In genomic region chr19:15640904-15641597, GRCh38 we compare ENCODE assay signal across 2 cellular contexts.
TF ChIP-seq lines count a peak whose summit lies in the region.

No MANE protein-coding gene starts in this region.

TF ChIP-seq in K562, 482 proteins besides CTCF, POLR2A, EP300 and RAD21 (continued from another document):
- TF ChIP-seq HINFP (tag; conservative IDR thresholded peaks at IDR 0.05; ENCODE audit: low read depth) = no peak
- TF ChIP-seq SMARCA4 (IDR thresholded peaks at IDR 0.05) = no peak
- no peak for TF ChIP-seq STAT5B (CRISPR knock-in tag; IDR thresholded peaks at IDR 0.05)
- TF ChIP-seq, protein P1, sequence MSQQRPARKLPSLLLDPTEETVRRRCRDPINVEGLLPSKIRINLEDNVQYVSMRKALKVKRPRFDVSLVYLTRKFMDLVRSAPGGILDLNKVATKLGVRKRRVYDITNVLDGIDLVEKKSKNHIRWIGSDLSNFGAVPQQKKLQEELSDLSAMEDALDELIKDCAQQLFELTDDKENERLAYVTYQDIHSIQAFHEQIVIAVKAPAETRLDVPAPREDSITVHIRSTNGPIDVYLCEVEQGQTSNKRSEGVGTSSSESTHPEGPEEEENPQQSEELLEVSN (IDR thresholded peaks at IDR 0.05; ENCODE audit: borderline replicate concordance in 1 of 2, extremely low read depth in 1 of 2, insufficient read depth in 1 of 2, insufficient read length in 1 of 2, low read depth in 1 of 2, low read length in 1 of 2, poor library complexity in 1 of 2, severe bottlenecking in 1 of 2) = no peak
- TF ChIP-seq TRIM24 (IDR thresholded peaks at IDR 0.05) = no peak
- no peak for TF ChIP-seq NR3C1 (CRISPR knock-in tag; IDR thresholded peaks at IDR 0.05)

TF ChIP-seq in HepG2, 621 proteins besides CTCF, POLR2A, EP300 and RAD21 (continued from another document and continues in another):
- TF ChIP-seq, protein P2, sequence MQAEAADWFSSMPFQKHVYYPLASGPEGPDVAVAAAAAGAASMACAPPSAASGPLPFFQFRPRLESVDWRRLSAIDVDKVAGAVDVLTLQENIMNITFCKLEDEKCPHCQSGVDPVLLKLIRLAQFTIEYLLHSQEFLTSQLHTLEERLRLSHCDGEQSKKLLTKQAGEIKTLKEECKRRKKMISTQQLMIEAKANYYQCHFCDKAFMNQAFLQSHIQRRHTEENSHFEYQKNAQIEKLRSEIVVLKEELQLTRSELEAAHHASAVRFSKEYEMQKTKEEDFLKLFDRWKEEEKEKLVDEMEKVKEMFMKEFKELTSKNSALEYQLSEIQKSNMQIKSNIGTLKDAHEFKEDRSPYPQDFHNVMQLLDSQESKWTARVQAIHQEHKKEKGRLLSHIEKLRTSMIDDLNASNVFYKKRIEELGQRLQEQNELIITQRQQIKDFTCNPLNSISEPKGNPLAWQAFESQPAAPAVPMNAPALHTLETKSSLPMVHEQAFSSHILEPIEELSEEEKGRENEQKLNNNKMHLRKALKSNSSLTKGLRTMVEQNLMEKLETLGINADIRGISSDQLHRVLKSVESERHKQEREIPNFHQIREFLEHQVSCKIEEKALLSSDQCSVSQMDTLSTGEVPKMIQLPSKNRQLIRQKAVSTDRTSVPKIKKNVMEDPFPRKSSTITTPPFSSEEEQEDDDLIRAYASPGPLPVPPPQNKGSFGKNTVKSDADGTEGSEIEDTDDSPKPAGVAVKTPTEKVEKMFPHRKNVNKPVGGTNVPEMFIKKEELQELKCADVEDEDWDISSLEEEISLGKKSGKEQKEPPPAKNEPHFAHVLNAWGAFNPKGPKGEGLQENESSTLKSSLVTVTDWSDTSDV (CRISPR knock-in tag; IDR thresholded peaks at IDR 0.05) = no peak
- no peak for TF ChIP-seq NR2F2 (IDR thresholded peaks at IDR 0.05; ENCODE audit: borderline replicate concordance, low read depth)
- TF ChIP-seq NFKBIZ (CRISPR knock-in tag; IDR thresholded peaks at IDR 0.05) = no peak; the same call in 1 of the 2 replicates
- TF ChIP-seq ZNF296 (CRISPR knock-in tag; conservative IDR thresholded peaks at IDR 0.05) = no peak
- no peak; the same call in 1 of the 2 replicates for TF ChIP-seq HMG20A (CRISPR knock-in tag; IDR thresholded peaks at IDR 0.05; ENCODE audit: borderline replicate concordance)
- no peak for TF ChIP-seq ARHGAP35 (CRISPR knock-in tag; IDR thresholded peaks at IDR 0.05; ENCODE audit: borderline replicate concordance)
- no peak for TF ChIP-seq HIVEP1 (CRISPR knock-in tag; IDR thresholded peaks at IDR 0.05)
- TF ChIP-seq ZNF3 (CRISPR knock-in tag; IDR thresholded peaks at IDR 0.05) = no peak
- TF ChIP-seq PHF20 (CRISPR knock-in tag; IDR thresholded peaks at IDR 0.05) = no peak
- peak; percentile 62 for TF ChIP-seq SALL1 (CRISPR knock-in tag; IDR thresholded peaks at IDR 0.05)
- TF ChIP-seq DMAP1 (CRISPR knock-in tag; IDR thresholded peaks at IDR 0.05) = 0 out of 2 replicates have a peak, but pooled peaks have one; percentile 36
- TF ChIP-seq CCAR2 (optimal IDR thresholded peaks at IDR 0.05; ENCODE audit: low read depth, low read length) = no peak
- 0 out of 2 replicates have a peak, but pooled peaks have one; percentile 37 for TF ChIP-seq ZNF790 (CRISPR knock-in tag; IDR thresholded peaks at IDR 0.05; ENCODE audit: borderline replicate concordance)
- TF ChIP-seq ZNF34 (CRISPR knock-in tag; IDR thresholded peaks at IDR 0.05; ENCODE audit: borderline replicate concordance) = no peak
- TF ChIP-seq WIZ (CRISPR knock-in tag; IDR thresholded peaks at IDR 0.05) = no peak
- no peak for TF ChIP-seq ZNF577 (CRISPR knock-in tag; IDR thresholded peaks at IDR 0.05; ENCODE audit: borderline replicate concordance, low read depth)
- TF ChIP-seq ZNF354B (CRISPR knock-in tag; IDR thresholded peaks at IDR 0.05) = no peak
- TF ChIP-seq KLF11 (CRISPR knock-in tag; IDR thresholded peaks at IDR 0.05) = peak; percentile 63; the same call in 1 of the 2 replicates
- TF ChIP-seq, protein P3, sequence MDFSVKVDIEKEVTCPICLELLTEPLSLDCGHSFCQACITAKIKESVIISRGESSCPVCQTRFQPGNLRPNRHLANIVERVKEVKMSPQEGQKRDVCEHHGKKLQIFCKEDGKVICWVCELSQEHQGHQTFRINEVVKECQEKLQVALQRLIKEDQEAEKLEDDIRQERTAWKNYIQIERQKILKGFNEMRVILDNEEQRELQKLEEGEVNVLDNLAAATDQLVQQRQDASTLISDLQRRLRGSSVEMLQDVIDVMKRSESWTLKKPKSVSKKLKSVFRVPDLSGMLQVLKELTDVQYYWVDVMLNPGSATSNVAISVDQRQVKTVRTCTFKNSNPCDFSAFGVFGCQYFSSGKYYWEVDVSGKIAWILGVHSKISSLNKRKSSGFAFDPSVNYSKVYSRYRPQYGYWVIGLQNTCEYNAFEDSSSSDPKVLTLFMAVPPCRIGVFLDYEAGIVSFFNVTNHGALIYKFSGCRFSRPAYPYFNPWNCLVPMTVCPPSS (IDR thresholded peaks at IDR 0.05) = no peak
- TF ChIP-seq ZNF382 (CRISPR knock-in tag; IDR thresholded peaks at IDR 0.05; ENCODE audit: borderline replicate concordance) = no peak
- peak; percentile 61; the same call in 1 of the 2 replicates for TF ChIP-seq FOXK1 (CRISPR knock-in tag; IDR thresholded peaks at IDR 0.05; ENCODE audit: borderline replicate concordance, low read depth)
- TF ChIP-seq GRHL1 (CRISPR knock-in tag; conservative IDR thresholded peaks at IDR 0.05) = no peak
- no peak for TF ChIP-seq REXO4 (CRISPR knock-in tag; IDR thresholded peaks at IDR 0.05; ENCODE audit: borderline replicate concordance)
- TF ChIP-seq ZBTB1 (CRISPR knock-in tag; IDR thresholded peaks at IDR 0.05; ENCODE audit: borderline replicate concordance) = no peak
- TF ChIP-seq CREM (IDR thresholded peaks at IDR 0.05) = peak; percentile 45; the same call in 1 of the 2 replicates
- no peak for TF ChIP-seq CREM (CRISPR knock-in tag; IDR thresholded peaks at IDR 0.05)
- no peak for TF ChIP-seq MTA3 (CRISPR knock-in tag; IDR thresholded peaks at IDR 0.05)
- no peak for TF ChIP-seq ZNF230 (CRISPR knock-in tag; IDR thresholded peaks at IDR 0.05)
- TF ChIP-seq ZNF30 (CRISPR knock-in tag; IDR thresholded peaks at IDR 0.05) = 0 out of 2 replicates have a peak, but pooled peaks have one; percentile 76
- no peak for TF ChIP-seq ZNF510 (CRISPR knock-in tag; IDR thresholded peaks at IDR 0.05; ENCODE audit: low read depth)
- no peak for TF ChIP-seq TOPORS (CRISPR knock-in tag; IDR thresholded peaks at IDR 0.05)
- no peak for TF ChIP-seq EED (CRISPR knock-in tag; IDR thresholded peaks at IDR 0.05)
- TF ChIP-seq JUN (CRISPR knock-in tag; IDR thresholded peaks at IDR 0.05) = no peak
- TF ChIP-seq ZNF142 (CRISPR knock-in tag; IDR thresholded peaks at IDR 0.05) = no peak
- TF ChIP-seq ZBTB42 (CRISPR knock-in tag; IDR thresholded peaks at IDR 0.05) = no peak
- TF ChIP-seq, protein P4, sequence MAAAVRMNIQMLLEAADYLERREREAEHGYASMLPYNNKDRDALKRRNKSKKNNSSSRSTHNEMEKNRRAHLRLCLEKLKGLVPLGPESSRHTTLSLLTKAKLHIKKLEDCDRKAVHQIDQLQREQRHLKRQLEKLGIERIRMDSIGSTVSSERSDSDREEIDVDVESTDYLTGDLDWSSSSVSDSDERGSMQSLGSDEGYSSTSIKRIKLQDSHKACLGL (CRISPR knock-in tag; IDR thresholded peaks at IDR 0.05) = no peak
- TF ChIP-seq, protein P5, sequence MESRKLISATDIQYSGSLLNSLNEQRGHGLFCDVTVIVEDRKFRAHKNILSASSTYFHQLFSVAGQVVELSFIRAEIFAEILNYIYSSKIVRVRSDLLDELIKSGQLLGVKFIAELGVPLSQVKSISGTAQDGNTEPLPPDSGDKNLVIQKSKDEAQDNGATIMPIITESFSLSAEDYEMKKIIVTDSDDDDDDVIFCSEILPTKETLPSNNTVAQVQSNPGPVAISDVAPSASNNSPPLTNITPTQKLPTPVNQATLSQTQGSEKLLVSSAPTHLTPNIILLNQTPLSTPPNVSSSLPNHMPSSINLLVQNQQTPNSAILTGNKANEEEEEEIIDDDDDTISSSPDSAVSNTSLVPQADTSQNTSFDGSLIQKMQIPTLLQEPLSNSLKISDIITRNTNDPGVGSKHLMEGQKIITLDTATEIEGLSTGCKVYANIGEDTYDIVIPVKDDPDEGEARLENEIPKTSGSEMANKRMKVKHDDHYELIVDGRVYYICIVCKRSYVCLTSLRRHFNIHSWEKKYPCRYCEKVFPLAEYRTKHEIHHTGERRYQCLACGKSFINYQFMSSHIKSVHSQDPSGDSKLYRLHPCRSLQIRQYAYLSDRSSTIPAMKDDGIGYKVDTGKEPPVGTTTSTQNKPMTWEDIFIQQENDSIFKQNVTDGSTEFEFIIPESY (CRISPR knock-in tag; IDR thresholded peaks at IDR 0.05) = no peak
- TF ChIP-seq MXD4 (CRISPR knock-in tag; IDR thresholded peaks at IDR 0.05) = no peak
- TF ChIP-seq RBFOX2 (IDR thresholded peaks at IDR 0.05; ENCODE audit: low read depth, low read length) = peak; percentile 70
- no peak for TF ChIP-seq SCMH1 (CRISPR knock-in tag; IDR thresholded peaks at IDR 0.05; ENCODE audit: borderline replicate concordance)
- TF ChIP-seq STAG1 (CRISPR knock-in tag; IDR thresholded peaks at IDR 0.05) = no peak
- TF ChIP-seq HINFP (CRISPR knock-in tag; IDR thresholded peaks at IDR 0.05; ENCODE audit: low read depth) = no peak
- TF ChIP-seq, protein P6, sequence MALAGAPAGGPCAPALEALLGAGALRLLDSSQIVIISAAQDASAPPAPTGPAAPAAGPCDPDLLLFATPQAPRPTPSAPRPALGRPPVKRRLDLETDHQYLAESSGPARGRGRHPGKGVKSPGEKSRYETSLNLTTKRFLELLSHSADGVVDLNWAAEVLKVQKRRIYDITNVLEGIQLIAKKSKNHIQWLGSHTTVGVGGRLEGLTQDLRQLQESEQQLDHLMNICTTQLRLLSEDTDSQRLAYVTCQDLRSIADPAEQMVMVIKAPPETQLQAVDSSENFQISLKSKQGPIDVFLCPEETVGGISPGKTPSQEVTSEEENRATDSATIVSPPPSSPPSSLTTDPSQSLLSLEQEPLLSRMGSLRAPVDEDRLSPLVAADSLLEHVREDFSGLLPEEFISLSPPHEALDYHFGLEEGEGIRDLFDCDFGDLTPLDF (CRISPR knock-in tag; IDR thresholded peaks at IDR 0.05) = no peak
- TF ChIP-seq THAP11 (CRISPR knock-in tag; IDR thresholded peaks at IDR 0.05) = peak; percentile 29; the same call in 1 of the 2 replicates
- TF ChIP-seq GPN1 (CRISPR knock-in tag; IDR thresholded peaks at IDR 0.05; ENCODE audit: borderline replicate concordance) = no peak
